1 cellular context compared by ENCODE assay signal in the genomic region with DNA sequence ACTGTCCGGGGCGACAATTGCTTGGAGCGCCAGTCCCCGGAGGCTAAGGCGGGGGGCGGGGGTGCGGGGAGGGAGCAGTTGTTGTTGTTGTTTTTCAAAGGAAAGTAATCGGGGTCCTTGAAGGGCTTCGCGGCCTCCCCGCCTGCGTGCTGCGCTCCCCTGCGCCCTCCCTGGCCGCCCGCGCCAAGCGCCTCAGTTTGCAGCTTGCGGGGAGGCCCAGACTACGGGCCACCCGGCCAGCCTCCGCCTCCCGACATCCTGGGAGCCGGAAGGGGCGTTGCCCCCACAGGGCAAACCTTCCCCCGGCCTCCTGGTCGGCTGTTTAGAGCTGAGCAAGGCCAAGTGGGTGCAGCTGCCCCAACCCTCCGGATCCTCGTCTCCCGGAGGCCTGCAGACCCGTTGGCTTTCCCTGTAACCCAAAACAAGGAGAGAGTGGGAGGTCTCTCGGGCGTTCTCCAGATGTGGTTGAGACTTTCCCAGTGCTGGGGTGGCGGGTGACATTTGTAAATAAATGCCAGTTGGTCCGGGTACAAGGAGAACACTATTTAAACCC.
TF ChIP-seq lines count a peak whose summit lies in the region.

No MANE protein-coding gene starts in this region.

TF ChIP-seq in GM23338, 12 proteins besides CTCF, POLR2A, EP300 and RAD21:
- TF ChIP-seq EZH2 (IDR thresholded peaks at IDR 0.05; ENCODE audit: low read depth, unreplicated experiment), result peak; percentile 55
- no peak for TF ChIP-seq STAT1 (IDR thresholded peaks at IDR 0.05; ENCODE audit: unreplicated experiment)
